Comparison of ENCODE assay signal across 8 cellular contexts in genomic region chr1:109277434-109278204, GRCh38. TPM values are rescaled to one million over a fixed set of nuclear protein-coding genes. Genes with fewer than 3 reads are reported as not detected.
DNase-seq lines count a peak whose midpoint lies in the region; ATAC-seq and TF ChIP-seq lines count a peak whose summit lies in the region.

No MANE protein-coding gene starts in this region.

- no peaks in the 10 kb centered on the region for H3K9me3 Mint-ChIP-seq in chondrocyte (ENCODE audit: low read depth)

- no peaks in the 10 kb centered on the region for H3K27me3 ChIP-seq in kidney epithelial cell (ENCODE audit: control insufficient read depth, insufficient read depth, low read length)

- H3K4me3 ChIP-seq in GM12875 (ENCODE audit: low read depth, low read length) (no peak overlapping the region), kidney epithelial cell (ENCODE audit: low read depth, low read length) (no peak overlapping the region)

- DNase-seq in NCI-H2196 (lab: John Stamatoyannopoulos, UW; ENCODE audit: unreplicated experiment) (peak; percentile 83), chondrocyte (ENCODE audit: low spot score) (peak; percentile 73), kidney epithelial cell (ENCODE audit: low read depth) (no peak), cortex of kidney (lab: John Stamatoyannopoulos, UW) (no peak)
- DNase-seq in activated CD4-positive, CD25-positive, alpha-beta regulatory T cell treated with anti-CD3 and anti-CD28 coated beads, Interleukin-2, amount 50 U/mL, for 72 hours = peak; percentile 78
- DNase-seq in stimulated activated CD4-positive, alpha-beta T cell treated with anti-CD3 and anti-CD28 coated beads, Interleukin-2, amount 100 ng/mL, for 4 hours (ENCODE audit: low read depth) = peak; percentile 40

- H3K4me3 Mint-ChIP-seq in chondrocyte (ENCODE audit: unreplicated experiment) = no peak overlapping the region

- H3K36me3 ChIP-seq in kidney epithelial cell (ENCODE audit: control insufficient read depth, insufficient read depth, low read length) = no peaks in the 10 kb centered on the region

- H3K4me1 Mint-ChIP-seq in chondrocyte (ENCODE audit: low read depth) = peaks cover 51% of the 10 kb centered on the region

- no peaks in the 10 kb centered on the region for H3K27me3 Mint-ChIP-seq in chondrocyte (ENCODE audit: low read depth)

- peak overlapping the region; percentile 45 for H3K27ac Mint-ChIP-seq in chondrocyte (ENCODE audit: unreplicated experiment)

- ATAC-seq in HG02870 (IDR thresholded peaks at IDR 0.05; ENCODE audit: unreplicated experiment) = peak; percentile 73

- TF ChIP-seq CTCF in GM12875 (IDR thresholded peaks at IDR 0.05; ENCODE audit: borderline replicate concordance, insufficient read depth, low read depth, low read length) (peak; percentile 97), chondrocyte (IDR thresholded peaks at IDR 0.05) (peak; percentile 91), kidney epithelial cell (IDR thresholded peaks at IDR 0.05; ENCODE audit: insufficient read depth, low read length, poor library complexity, severe bottlenecking) (peak; percentile 80)

- H3K36me3 Mint-ChIP-seq in chondrocyte (ENCODE audit: low read depth) = peaks cover 1% of the 10 kb centered on the region

RNA-seq across cellular contexts. Expression of gene PSRC1, which starts 5.3 kb away (rescaled TPM):
- 4.3 to 6.6 TPM (median 6.5 TPM) in 3 replicates for total RNA-seq in chondrocyte
- total RNA-seq in kidney epithelial cell = 5.5 and 8.2 TPM in 2 replicates

RNA-seq across cellular contexts. Expression of gene CELSR2, which starts 28.3 kb away (rescaled TPM):
- 8.6 to 10.3 TPM (median 9.9 TPM) in 3 replicates for total RNA-seq in chondrocyte
- total RNA-seq in kidney epithelial cell = 18.1 and 19.4 TPM in 2 replicates

RNA-seq across cellular contexts. Expression of gene MYBPHL, which starts 29.2 kb away (rescaled TPM):
- not detected in 3 replicates for total RNA-seq in chondrocyte
- not detected in 2 replicates for total RNA-seq in kidney epithelial cell

Comparison
In these comparisons a context has a peak if more than half of its experiments do, and no peak if none do; other contexts are left out.
1. DNase-seq: peak in NCI-H2196 (single experiment), activated CD4-positive, CD25-positive, alpha-beta regulatory T cell treated with anti-CD3 and anti-CD28 coated beads, Interleukin-2, amount 50 U/mL, for 72 hours (single experiment), chondrocyte (single experiment) and stimulated activated CD4-positive, alpha-beta T cell treated with anti-CD3 and anti-CD28 coated beads, Interleukin-2, amount 100 ng/mL, for 4 hours (single experiment); none in kidney epithelial cell (single experiment) and cortex of kidney (single experiment).
2. Peak in every context shown above with its lines, with median percentiles within 50 percentile points of each other: CTCF ChIP-seq.